ENCODE assay signal across 8 cellular contexts in genomic region chr4:89640620-89641366, GRCh38.
DNase-seq lines count a peak whose midpoint lies in the region; ATAC-seq and TF ChIP-seq lines count a peak whose summit lies in the region.

No MANE protein-coding gene starts in this region.

- no peak overlapping the region for H3K27ac Mint-ChIP-seq in stimulated activated naive CD8-positive, alpha-beta T cell treated with anti-CD3 and anti-CD28 coated beads, Interleukin-15, amount 100 ng/mL, for 72 hours

- no peaks in the 10 kb centered on the region for H3K9me3 Mint-ChIP-seq in stimulated activated naive CD8-positive, alpha-beta T cell treated with anti-CD3 and anti-CD28 coated beads, Interleukin-15, amount 100 ng/mL, for 72 hours

- H3K27me3 Mint-ChIP-seq in stimulated activated naive CD8-positive, alpha-beta T cell treated with anti-CD3 and anti-CD28 coated beads, Interleukin-15, amount 100 ng/mL, for 72 hours: no peaks in the 10 kb centered on the region

- intact Hi-C loops in left ventricle myocardium inferior (cut with micrococcal nuclease): no loop called here

- no peaks in the 10 kb centered on the region for H3K4me1 ChIP-seq in left ventricle myocardium inferior

- peak overlapping the region; percentile 33 for H3K4me3 ChIP-seq in left ventricle myocardium inferior

- no peaks in the 10 kb centered on the region for H3K36me3 ChIP-seq in left ventricle myocardium inferior

- no peaks in the 10 kb centered on the region for H3K9me3 ChIP-seq in left ventricle myocardium inferior (replicated peaks)

- H3K4me1 Mint-ChIP-seq in stimulated activated naive CD8-positive, alpha-beta T cell treated with anti-CD3 and anti-CD28 coated beads, Interleukin-15, amount 100 ng/mL, for 72 hours: no peaks in the 10 kb centered on the region

- ATAC-seq in stimulated activated naive CD8-positive, alpha-beta T cell treated with anti-CD3 and anti-CD28 coated beads, Interleukin-15, Interleukin-2, amounts not matched to agents 100 U/mL and 50 U/mL, for 24 hours: peak; percentile 55
- no peak for ATAC-seq in stimulated activated naive CD8-positive, alpha-beta T cell treated with anti-CD3 and anti-CD28 coated beads, Interleukin-15, amount 100 ng/mL, for 72 hours
- no peak for ATAC-seq in HG02852 (IDR thresholded peaks at IDR 0.05; ENCODE audit: unreplicated experiment)

- no peak overlapping the region for H3K27ac ChIP-seq in left ventricle myocardium inferior (replicated peaks)
- H3K27ac ChIP-seq in substantia nigra (ENCODE audit: low read depth, low read length, poor library complexity, severe bottlenecking): no peak overlapping the region

- no peak overlapping the region for H3K4me3 Mint-ChIP-seq in stimulated activated naive CD8-positive, alpha-beta T cell treated with anti-CD3 and anti-CD28 coated beads, Interleukin-15, amount 100 ng/mL, for 72 hours

- TF ChIP-seq CTCF in left ventricle myocardium inferior (IDR thresholded peaks at IDR 0.05; ENCODE audit: borderline replicate concordance): peak; percentile 62

- no peak for DNase-seq in stimulated activated naive CD8-positive, alpha-beta T cell treated with anti-CD3 and anti-CD28 coated beads, Interleukin-15, Interleukin-2, amounts not matched to agents 100 U/mL and 50 U/mL, for 24 hours
- no peak for DNase-seq in stimulated activated naive CD8-positive, alpha-beta T cell treated with anti-CD3 and anti-CD28 coated beads, Interleukin-15, amount 100 ng/mL, for 72 hours
- DNase-seq in SW480 (ENCODE audit: low spot score): peak; percentile 63
- peak; percentile 22 for DNase-seq in left ventricle myocardium inferior
- DNase-seq in substantia nigra (lab: John Stamatoyannopoulos, UW): peak in 26 of 49 donors; percentile 0 to 25 (median 6)
- no peak for DNase-seq in NCI-H774 (lab: John Stamatoyannopoulos, UW)
- DNase-seq in COLO829 (ENCODE audit: low spot score): no peak

- H3K27me3 ChIP-seq in left ventricle myocardium inferior (ENCODE audit: low read depth): no peaks in the 10 kb centered on the region

Comparison
In these comparisons a context has a peak if more than half of its experiments do, and no peak if none do; other contexts are left out.
1. DNase-seq: peak in SW480 (single experiment), left ventricle myocardium inferior (single experiment) and substantia nigra (26 of 49); none in stimulated activated naive CD8-positive, alpha-beta T cell treated with anti-CD3 and anti-CD28 coated beads, Interleukin-15, Interleukin-2, amounts not matched to agents 100 U/mL and 50 U/mL, for 24 hours (single experiment), stimulated activated naive CD8-positive, alpha-beta T cell treated with anti-CD3 and anti-CD28 coated beads, Interleukin-15, amount 100 ng/mL, for 72 hours (0 of 2), NCI-H774 (single experiment) and COLO829 (single experiment).